ENCODE assay signal across 1 cellular context in genomic region chr6:8181162-8181909, GRCh38.
TF ChIP-seq lines count a peak whose summit lies in the region.

No MANE protein-coding gene starts in this region.

TF ChIP-seq in GM23338, 12 proteins besides CTCF, POLR2A, EP300 and RAD21:
- TF ChIP-seq ZNF462 (CRISPR knock-in tag; IDR thresholded peaks at IDR 0.05) (no peak), CREB1 (CRISPR knock-in tag; IDR thresholded peaks at IDR 0.05; ENCODE audit: low read depth) (no peak), ETS1 (IDR thresholded peaks at IDR 0.05) (no peak), ZNF114 (CRISPR knock-in tag; IDR thresholded peaks at IDR 0.05) (no peak), EZH2 (IDR thresholded peaks at IDR 0.05; ENCODE audit: low read depth, unreplicated experiment) (no peak), POLR2AphosphoS5 (IDR thresholded peaks at IDR 0.05; ENCODE audit: low read depth) (no peak), REST (IDR thresholded peaks at IDR 0.05; ENCODE audit: unreplicated experiment) (no peak)
